Comparison of ENCODE assay signal across 12 cellular contexts in the genomic region with DNA sequence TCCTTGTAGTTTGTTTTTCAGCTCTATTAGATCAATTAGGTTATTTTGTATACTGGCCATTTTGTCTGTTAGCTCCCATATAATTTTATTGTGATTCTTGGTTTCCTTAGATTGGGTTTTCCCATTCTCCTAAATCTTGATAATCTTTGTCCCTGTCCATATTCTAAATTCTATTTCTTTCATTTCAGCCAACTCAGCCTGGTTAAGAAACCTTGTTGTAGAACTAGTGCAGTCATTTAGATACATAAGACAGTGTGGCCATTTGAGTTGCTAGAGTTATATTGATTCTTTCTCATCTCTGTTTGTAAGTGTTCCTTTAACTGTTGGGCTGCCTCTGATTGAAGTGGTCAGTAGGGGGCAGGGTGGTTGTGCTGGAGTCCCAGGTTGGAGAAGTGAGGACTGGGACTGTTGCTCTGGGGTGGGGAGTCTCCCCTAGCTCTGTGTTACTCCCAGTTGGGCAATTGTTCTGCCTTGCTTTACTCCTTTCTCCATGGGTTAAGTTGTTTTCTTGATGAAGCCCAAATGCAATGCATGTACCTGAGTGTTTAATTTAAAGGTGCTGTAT.
A peak's percentile ranks its signal among the peaks of the same experiment; 100 is the strongest.
DNase-seq lines count a peak whose midpoint lies in the region; ATAC-seq, FAIRE-seq and TF ChIP-seq lines count a peak whose summit lies in the region.
"Had no signal": no experiment of that assay in that cellular context is flagged by ENCODE, and none has a peak within 500 bp of the region (broad histone marks: within the 10 kb centered on the region; RNA-seq: fewer than 3 reads in every experiment).

No MANE protein-coding gene starts in this region.

- H3K4me1 Mint-ChIP-seq in activated B cell treated with CpG ODN at 0.5 μM for 24 hours, result no peaks in the 10 kb centered on the region
- no peaks in the 10 kb centered on the region for H3K4me1 Mint-ChIP-seq in stimulated activated memory B cell treated with anti-CD40 and anti-IgM and Interleukin-4, amounts not matched to agents 10 μg/mL and 1 μg/mL and 100 μg/mL, for 72 hours

- no peak overlapping the region for H3K4me3 Mint-ChIP-seq in activated B cell treated with CpG ODN at 0.5 μM for 24 hours
- no peak overlapping the region for H3K4me3 Mint-ChIP-seq in stimulated activated memory B cell treated with anti-CD40 and anti-IgM and Interleukin-4, amounts not matched to agents 10 μg/mL and 1 μg/mL and 100 μg/mL, for 72 hours

- H3K27ac ChIP-seq in liver (ENCODE audit: low read depth in 1 of 2, low read length in 2 of 2) (no peak overlapping the region), aorta (ENCODE audit: low read depth in 1 of 2, low read length in 2 of 2) (no peak overlapping the region), pancreas (no peak overlapping the region)
- H3K27ac ChIP-seq: testis had no signal

- DNase-seq in GM12865 (ENCODE audit: low read depth) (peak; percentile 36), Kasumi-1 (lab: John Stamatoyannopoulos, UW) (peak; percentile 22 to 36), activated B cell treated with CpG ODN at 0.5 μM for 24 hours (no peak), aorta (no peak), pancreas (no peak), foreskin melanocyte (no peak)
- DNase-seq: activated CD4-positive, alpha-beta T cell treated with anti-CD3 and anti-CD28 coated beads, Interleukin-2, amount 50 U/mL, for 1 hour; activated gamma-delta T cell treated with Interleukin-2 at 50 U/mL for 16 hours; Calu3; testis had no signal

- H3K9me3 ChIP-seq in liver (ENCODE audit: control insufficient read depth in 4 of 4, low read length in 3 of 4) (no peaks in the 10 kb centered on the region), aorta (ENCODE audit: control insufficient read depth, low read length) (no peaks in the 10 kb centered on the region), pancreas (no peaks in the 10 kb centered on the region)

- H3K27me3 Mint-ChIP-seq in activated B cell treated with CpG ODN at 0.5 μM for 24 hours, result peaks cover 35% of the 10 kb centered on the region
- peaks cover 69% of the 10 kb centered on the region for H3K27me3 Mint-ChIP-seq in stimulated activated memory B cell treated with anti-CD40 and anti-IgM and Interleukin-4, amounts not matched to agents 10 μg/mL and 1 μg/mL and 100 μg/mL, for 72 hours

- TF ChIP-seq CTCF in GM12865 (IDR thresholded peaks at IDR 0.05; ENCODE audit: insufficient read depth, low read depth, low read length, missing control alignments) (peak; percentile 36), activated B cell treated with CpG ODN at 0.5 μM for 24 hours (IDR thresholded peaks at IDR 0.05) (no peak), liver (IDR thresholded peaks at IDR 0.05; ENCODE audit: low read depth, low read length, missing input control) (peak; percentile 36), pancreas (IDR thresholded peaks at IDR 0.05) (no peak)

- H3K36me3 Mint-ChIP-seq in activated B cell treated with CpG ODN at 0.5 μM for 24 hours (ENCODE audit: low read depth), result no peaks in the 10 kb centered on the region
- H3K36me3 Mint-ChIP-seq in stimulated activated memory B cell treated with anti-CD40 and anti-IgM and Interleukin-4, amounts not matched to agents 10 μg/mL and 1 μg/mL and 100 μg/mL, for 72 hours, result peaks cover 5% of the 10 kb centered on the region

- intact Hi-C loops in activated B cell treated with CpG ODN at 0.5 μM for 24 hours (cut with micrococcal nuclease) (loop anchor here (1.0 kb wide), 2 partner anchors 389 to 442 kb away; no protein-coding TSS in a partner anchor), aorta (cut with DNase I) (no loop called here), pancreas (cut with DNase I) (no loop called here)

- TF ChIP-seq RAD21 in liver (IDR thresholded peaks at IDR 0.05), result peak; percentile 70 to 74

- H3K36me3 ChIP-seq in liver (ENCODE audit: control insufficient read depth in 4 of 4, insufficient read depth in 3 of 4, low read depth in 1 of 4, low read length in 3 of 4) (no peaks in the 10 kb centered on the region), aorta (ENCODE audit: control insufficient read depth in 1 of 2, insufficient read depth in 2 of 2, low read length in 1 of 2) (no peaks in the 10 kb centered on the region), pancreas (no peaks in the 10 kb centered on the region)

- H3K4me1 ChIP-seq in liver (ENCODE audit: control insufficient read depth in 4 of 4, insufficient read depth in 4 of 4, low read length in 3 of 4), result no peaks in the 10 kb centered on the region
- H3K4me1 ChIP-seq in aorta (ENCODE audit: control insufficient read depth in 1 of 2, insufficient read depth in 2 of 2, low read length in 2 of 2), result no peaks in the 10 kb centered on the region
- H3K4me1 ChIP-seq in pancreas, result no peaks in the 10 kb centered on the region
- H3K4me1 ChIP-seq: testis had no signal

- peaks cover 20% of the 10 kb centered on the region for H3K9me3 Mint-ChIP-seq in activated B cell treated with CpG ODN at 0.5 μM for 24 hours
- H3K9me3 Mint-ChIP-seq in stimulated activated memory B cell treated with anti-CD40 and anti-IgM and Interleukin-4, amounts not matched to agents 10 μg/mL and 1 μg/mL and 100 μg/mL, for 72 hours, result peaks cover 12% of the 10 kb centered on the region

- ATAC-seq in activated B cell treated with CpG ODN at 0.5 μM for 24 hours (ENCODE audit: low read depth), result peak; percentile 31
- no peak for ATAC-seq in aorta (ENCODE audit: low FRiP score)
- no peak for ATAC-seq in pancreas
- no peak for ATAC-seq in stimulated activated memory B cell treated with anti-CD40 and anti-IgM and Interleukin-4, amounts not matched to agents 10 μg/mL and 1 μg/mL and 100 μg/mL, for 72 hours

- no peak for FAIRE-seq in pancreas (lab: Jason Lieb, UNC)

- H3K27me3 ChIP-seq in liver (ENCODE audit: control insufficient read depth in 4 of 4, insufficient read depth in 4 of 4, low read length in 3 of 4), result no peaks in the 10 kb centered on the region
- no peaks in the 10 kb centered on the region for H3K27me3 ChIP-seq in aorta (ENCODE audit: control insufficient read depth in 1 of 2, insufficient read depth in 2 of 2, low read length in 1 of 2)
- no peaks in the 10 kb centered on the region for H3K27me3 ChIP-seq in pancreas
- H3K27me3 ChIP-seq: testis had no signal

- POLR2A ChIA-PET in activated B cell treated with CpG ODN at 0.5 μM for 24 hours (lab: Charles Lee), result no interaction called here

- H3K9ac ChIP-seq in liver (ENCODE audit: low read depth in 1 of 2, low read length in 2 of 2), result no peak overlapping the region

- H3K4me3 ChIP-seq in GM12865 (ENCODE audit: low read depth, low read length) (no peak overlapping the region), liver (ENCODE audit: low read depth in 1 of 3, low read length in 3 of 3) (no peak overlapping the region), aorta (ENCODE audit: low read length in 2 of 2) (no peak overlapping the region), pancreas (no peak overlapping the region)
- H3K4me3 ChIP-seq: testis had no signal

- H3K27ac Mint-ChIP-seq in activated B cell treated with CpG ODN at 0.5 μM for 24 hours, result no peak overlapping the region
- H3K27ac Mint-ChIP-seq in stimulated activated memory B cell treated with anti-CD40 and anti-IgM and Interleukin-4, amounts not matched to agents 10 μg/mL and 1 μg/mL and 100 μg/mL, for 72 hours, result no peak overlapping the region

- CTCF ChIA-PET in activated B cell treated with CpG ODN at 0.5 μM for 24 hours (lab: Charles Lee), result interaction anchor here (1.4 to 3.5 kb wide), 4 partner anchors 389 to 442 kb away, joined by 4 to 9 read pairs (median 8); no protein-coding TSS in a partner anchor

TF ChIP-seq in liver, 16 proteins besides CTCF, POLR2A, EP300 and RAD21 (continues in another document):
- TF ChIP-seq HNF4A (conservative IDR thresholded peaks at IDR 0.05), result no peak
- TF ChIP-seq YY1 (IDR thresholded peaks at IDR 0.05), result no peak
- no peak for TF ChIP-seq GABPA (IDR thresholded peaks at IDR 0.05 in 1 of 2, conservative IDR thresholded peaks at IDR 0.05 in 1 of 2)
- no peak for TF ChIP-seq FOXA2 (IDR thresholded peaks at IDR 0.05)
- TF ChIP-seq FOXA1 (IDR thresholded peaks at IDR 0.05), result no peak
- TF ChIP-seq, protein P1, sequence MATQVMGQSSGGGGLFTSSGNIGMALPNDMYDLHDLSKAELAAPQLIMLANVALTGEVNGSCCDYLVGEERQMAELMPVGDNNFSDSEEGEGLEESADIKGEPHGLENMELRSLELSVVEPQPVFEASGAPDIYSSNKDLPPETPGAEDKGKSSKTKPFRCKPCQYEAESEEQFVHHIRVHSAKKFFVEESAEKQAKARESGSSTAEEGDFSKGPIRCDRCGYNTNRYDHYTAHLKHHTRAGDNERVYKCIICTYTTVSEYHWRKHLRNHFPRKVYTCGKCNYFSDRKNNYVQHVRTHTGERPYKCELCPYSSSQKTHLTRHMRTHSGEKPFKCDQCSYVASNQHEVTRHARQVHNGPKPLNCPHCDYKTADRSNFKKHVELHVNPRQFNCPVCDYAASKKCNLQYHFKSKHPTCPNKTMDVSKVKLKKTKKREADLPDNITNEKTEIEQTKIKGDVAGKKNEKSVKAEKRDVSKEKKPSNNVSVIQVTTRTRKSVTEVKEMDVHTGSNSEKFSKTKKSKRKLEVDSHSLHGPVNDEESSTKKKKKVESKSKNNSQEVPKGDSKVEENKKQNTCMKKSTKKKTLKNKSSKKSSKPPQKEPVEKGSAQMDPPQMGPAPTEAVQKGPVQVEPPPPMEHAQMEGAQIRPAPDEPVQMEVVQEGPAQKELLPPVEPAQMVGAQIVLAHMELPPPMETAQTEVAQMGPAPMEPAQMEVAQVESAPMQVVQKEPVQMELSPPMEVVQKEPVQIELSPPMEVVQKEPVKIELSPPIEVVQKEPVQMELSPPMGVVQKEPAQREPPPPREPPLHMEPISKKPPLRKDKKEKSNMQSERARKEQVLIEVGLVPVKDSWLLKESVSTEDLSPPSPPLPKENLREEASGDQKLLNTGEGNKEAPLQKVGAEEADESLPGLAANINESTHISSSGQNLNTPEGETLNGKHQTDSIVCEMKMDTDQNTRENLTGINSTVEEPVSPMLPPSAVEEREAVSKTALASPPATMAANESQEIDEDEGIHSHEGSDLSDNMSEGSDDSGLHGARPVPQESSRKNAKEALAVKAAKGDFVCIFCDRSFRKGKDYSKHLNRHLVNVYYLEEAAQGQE (IDR thresholded peaks at IDR 0.05), result no peak
- TF ChIP-seq, protein P2, sequence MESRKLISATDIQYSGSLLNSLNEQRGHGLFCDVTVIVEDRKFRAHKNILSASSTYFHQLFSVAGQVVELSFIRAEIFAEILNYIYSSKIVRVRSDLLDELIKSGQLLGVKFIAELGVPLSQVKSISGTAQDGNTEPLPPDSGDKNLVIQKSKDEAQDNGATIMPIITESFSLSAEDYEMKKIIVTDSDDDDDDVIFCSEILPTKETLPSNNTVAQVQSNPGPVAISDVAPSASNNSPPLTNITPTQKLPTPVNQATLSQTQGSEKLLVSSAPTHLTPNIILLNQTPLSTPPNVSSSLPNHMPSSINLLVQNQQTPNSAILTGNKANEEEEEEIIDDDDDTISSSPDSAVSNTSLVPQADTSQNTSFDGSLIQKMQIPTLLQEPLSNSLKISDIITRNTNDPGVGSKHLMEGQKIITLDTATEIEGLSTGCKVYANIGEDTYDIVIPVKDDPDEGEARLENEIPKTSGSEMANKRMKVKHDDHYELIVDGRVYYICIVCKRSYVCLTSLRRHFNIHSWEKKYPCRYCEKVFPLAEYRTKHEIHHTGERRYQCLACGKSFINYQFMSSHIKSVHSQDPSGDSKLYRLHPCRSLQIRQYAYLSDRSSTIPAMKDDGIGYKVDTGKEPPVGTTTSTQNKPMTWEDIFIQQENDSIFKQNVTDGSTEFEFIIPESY (IDR thresholded peaks at IDR 0.05), result no peak

Comparison
In these comparisons a context has a peak if more than half of its experiments do, and no peak if none do; other contexts are left out.
1. DNase-seq: peak in GM12865 (single experiment) and Kasumi-1 (2 of 2); none in activated B cell treated with CpG ODN at 0.5 μM for 24 hours (single experiment), aorta (0 of 2), pancreas (0 of 6) and foreskin melanocyte (single experiment).
2. CTCF ChIP-seq: peak in GM12865 (single experiment) and liver (single experiment); none in activated B cell treated with CpG ODN at 0.5 μM for 24 hours (single experiment) and pancreas (0 of 4).